ENCODE assay signal across 23 cellular contexts in the genomic region with DNA sequence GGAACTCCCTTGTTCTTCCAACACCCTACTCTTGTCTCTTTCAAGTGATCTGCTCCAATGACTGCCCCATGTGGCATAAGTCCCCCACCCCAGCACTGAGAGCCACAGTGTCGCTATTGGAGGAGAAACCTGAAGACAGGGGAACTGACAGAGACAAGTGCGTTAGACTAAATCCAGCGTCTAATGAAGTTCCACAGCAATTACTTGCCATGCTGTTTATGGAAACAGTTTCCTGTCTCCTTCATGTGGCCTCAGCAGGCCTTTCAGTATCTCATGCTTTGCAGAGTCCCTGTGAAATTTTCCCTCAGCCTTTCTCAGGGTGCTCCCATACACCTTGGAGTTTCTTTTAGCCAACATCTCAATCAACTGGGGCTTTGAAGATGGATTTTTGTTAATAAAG.
A peak's percentile ranks its signal among the peaks of the same experiment; 100 is the strongest.
DNase-seq lines count a peak whose midpoint lies in the region; ATAC-seq and TF ChIP-seq lines count a peak whose summit lies in the region.
"Had no signal": no experiment of that assay in that cellular context is flagged by ENCODE, and none has a peak within 500 bp of the region (broad histone marks: within the 10 kb centered on the region; RNA-seq: fewer than 3 reads in every experiment).

No MANE protein-coding gene starts in this region.

- H3K4me2 ChIP-seq in IMR-90 (ENCODE audit: low read depth, low read length): no peak overlapping the region
- H3K4me2 ChIP-seq: BLaER1 had no signal

- H3K18ac ChIP-seq in IMR-90 (ENCODE audit: low read depth, low read length): no peak overlapping the region

- CTCF ChIA-PET in activated naive CD4-positive, alpha-beta T cell treated with anti-CD3 and anti-CD28 coated beads for 36 hours (lab: Charles Lee): interaction anchor here (0.9 to 1.3 kb wide), 2 partner anchors 21 to 25 kb away, joined by 3 read pairs; no protein-coding TSS in a partner anchor
- CTCF ChIA-PET in IMR-90 (lab: Yijun Ruan, JAX): no interaction called here

- H4K91ac ChIP-seq in IMR-90 (ENCODE audit: insufficient read depth, low read depth, low read length): no peak overlapping the region

- no peak overlapping the region for H2BK5ac ChIP-seq in IMR-90 (ENCODE audit: low read depth, low read length, poor library complexity, severe bottlenecking)

- H3K9me1 ChIP-seq in IMR-90 (ENCODE audit: insufficient read depth, low read length): peaks cover 6% of the 10 kb centered on the region; the same call in 1 of the 2 replicates

- dilution Hi-C loops in IMR-90 (cut with HindIII; ENCODE audit: low sequenced_read_pairs, unreplicated experiment): no loop called here

- H3K4me1 Mint-ChIP-seq in activated naive CD4-positive, alpha-beta T cell treated with anti-CD3 and anti-CD28 coated beads for 36 hours (ENCODE audit: low read depth): peaks cover 72% of the 10 kb centered on the region
- H3K4me1 Mint-ChIP-seq in activated naive CD8-positive, alpha-beta T cell treated with anti-CD3 and anti-CD28 coated beads for 36 hours: peaks cover 73% of the 10 kb centered on the region
- peaks cover 24 to 56% of the 10 kb centered on the region in 2 donors for H3K4me1 Mint-ChIP-seq in stimulated activated naive B cell treated with anti-CD40 and anti-IgM and Interleukin-4, amounts not matched to agents 10 μg/mL and 1 μg/mL and 100 μg/mL, for 72 hours
- peaks cover 44 to 67% of the 10 kb centered on the region in 2 donors for H3K4me1 Mint-ChIP-seq in effector memory CD8-positive, alpha-beta T cell (ENCODE audit: low read depth in 2 of 2)

- ATAC-seq in IMR-90 (ENCODE audit: low read depth) (no peak), GM18861 (IDR thresholded peaks at IDR 0.05; ENCODE audit: unreplicated experiment) (no peak)
- no peak for ATAC-seq in stimulated activated naive B cell treated with anti-CD40 and anti-IgM and Interleukin-4, amounts not matched to agents 10 μg/mL and 1 μg/mL and 100 μg/mL, for 72 hours (replicated peaks)
- ATAC-seq in effector memory CD8-positive, alpha-beta T cell (replicated peaks): no peak
- ATAC-seq: upper lobe of right lung had no signal

- H3K23ac ChIP-seq in IMR-90 (ENCODE audit: low read depth, low read length): no peak overlapping the region

- no peak overlapping the region for H3K56ac ChIP-seq in IMR-90 (ENCODE audit: extremely low read depth, insufficient read depth, low read length)

- H3K4me1 ChIP-seq in IMR-90 (ENCODE audit: control insufficient read depth, insufficient read depth, low read length): peaks cover 6% of the 10 kb centered on the region
- H3K4me1 ChIP-seq: BLaER1, HAP-1, upper lobe of right lung had no signal

- no peaks in the 10 kb centered on the region for H4K20me1 ChIP-seq in IMR-90 (ENCODE audit: insufficient read depth, low read length)
- H4K20me1 ChIP-seq: BLaER1 had no signal

- H2BK120ac ChIP-seq in IMR-90 (ENCODE audit: low read depth, low read length): no peak overlapping the region

- no peak overlapping the region for H3K9ac ChIP-seq in IMR-90 (ENCODE audit: low read depth, low read length)
- H3K9ac ChIP-seq: BLaER1 had no signal

- BruUV-seq in IMR-90 (replicated peaks; lab: Mats Ljungman, UMichigan): no TSS peak

- no peak overlapping the region for H2BK20ac ChIP-seq in IMR-90 (ENCODE audit: low read depth, low read length)

- H3K4me3 Mint-ChIP-seq in activated naive CD4-positive, alpha-beta T cell treated with anti-CD3 and anti-CD28 coated beads for 36 hours: no peak overlapping the region
- no peak overlapping the region for H3K4me3 Mint-ChIP-seq in activated naive CD8-positive, alpha-beta T cell treated with anti-CD3 and anti-CD28 coated beads for 36 hours
- no peak overlapping the region for H3K4me3 Mint-ChIP-seq in stimulated activated naive B cell treated with anti-CD40 and anti-IgM and Interleukin-4, amounts not matched to agents 10 μg/mL and 1 μg/mL and 100 μg/mL, for 72 hours
- H3K4me3 Mint-ChIP-seq in effector memory CD8-positive, alpha-beta T cell: no peak overlapping the region
- H3K4me3 Mint-ChIP-seq: activated B cell treated with CpG ODN at 0.5 μM for 24 hours, mesothelial cell of epicardium had no signal

- intact Hi-C loops in activated naive CD4-positive, alpha-beta T cell treated with anti-CD3 and anti-CD28 coated beads for 36 hours (cut with micrococcal nuclease): no loop called here
- intact Hi-C loops in IMR-90 (cut with micrococcal nuclease): no loop called here

- TF ChIP-seq CTCF in IMR-90 (conservative IDR thresholded peaks at IDR 0.05; ENCODE audit: low read depth, low read length): no peak

- POLR2A ChIA-PET in IMR-90 (lab: Charles Lee; ENCODE audit: unreplicated experiment): no interaction called here

- H3K36me3 Mint-ChIP-seq in activated naive CD4-positive, alpha-beta T cell treated with anti-CD3 and anti-CD28 coated beads for 36 hours (ENCODE audit: low read depth): peaks cover 15% of the 10 kb centered on the region
- H3K36me3 Mint-ChIP-seq in activated naive CD8-positive, alpha-beta T cell treated with anti-CD3 and anti-CD28 coated beads for 36 hours: peaks cover 40% of the 10 kb centered on the region
- H3K36me3 Mint-ChIP-seq in stimulated activated naive B cell treated with anti-CD40 and anti-IgM and Interleukin-4, amounts not matched to agents 10 μg/mL and 1 μg/mL and 100 μg/mL, for 72 hours: peaks cover 8 to 12% of the 10 kb centered on the region in 2 donors
- peaks cover 9% of the 10 kb centered on the region for H3K36me3 Mint-ChIP-seq in effector memory CD8-positive, alpha-beta T cell (ENCODE audit: insufficient read depth)
- H3K36me3 Mint-ChIP-seq: mesothelial cell of epicardium had no signal

- H3K9me3 ChIP-seq in IMR-90 (ENCODE audit: control insufficient read depth, insufficient read depth, low read length): peaks cover 2% of the 10 kb centered on the region
- H3K9me3 ChIP-seq: HAP-1, upper lobe of right lung had no signal

- no peak for TF ChIP-seq POLR2A in IMR-90 (IDR thresholded peaks at IDR 0.05; ENCODE audit: low read depth, low read length)

- H2AK5ac ChIP-seq in IMR-90 (ENCODE audit: low read depth, low read length): no peak overlapping the region

- in situ Hi-C loops in IMR-90 (cut with MboI; ENCODE audit: low sequenced_read_pairs): no loop called here

- H4K8ac ChIP-seq in IMR-90 (ENCODE audit: low read depth in 2 of 2, low read length in 2 of 2): no peak overlapping the region

- no peaks in the 10 kb centered on the region for H3K36me3 ChIP-seq in IMR-90 (ENCODE audit: control insufficient read depth, insufficient read depth, low read length)
- H3K36me3 ChIP-seq: brain microvascular endothelial cell, HAP-1, upper lobe of right lung had no signal

- no peak for TF ChIP-seq RAD21 in IMR-90 (IDR thresholded peaks at IDR 0.05; ENCODE audit: low read length)

- H3K27me3 Mint-ChIP-seq in activated naive CD4-positive, alpha-beta T cell treated with anti-CD3 and anti-CD28 coated beads for 36 hours (ENCODE audit: low read depth): no peaks in the 10 kb centered on the region
- H3K27me3 Mint-ChIP-seq in activated naive CD8-positive, alpha-beta T cell treated with anti-CD3 and anti-CD28 coated beads for 36 hours: no peaks in the 10 kb centered on the region
- no peaks in the 10 kb centered on the region for H3K27me3 Mint-ChIP-seq in stimulated activated naive B cell treated with anti-CD40 and anti-IgM and Interleukin-4, amounts not matched to agents 10 μg/mL and 1 μg/mL and 100 μg/mL, for 72 hours
- no peaks in the 10 kb centered on the region for H3K27me3 Mint-ChIP-seq in effector memory CD8-positive, alpha-beta T cell
- H3K27me3 Mint-ChIP-seq: activated B cell treated with CpG ODN at 0.5 μM for 24 hours, naive B cell had no signal

- H2AK9ac ChIP-seq in IMR-90 (replicated peaks; ENCODE audit: low read depth, low read length, poor library complexity): no peak overlapping the region

- H3K4me3 ChIP-seq in IMR-90 (ENCODE audit: insufficient read depth, low read depth, low read length): no peak overlapping the region
- H3K4me3 ChIP-seq: BLaER1, HAP-1, skin epidermis, upper lobe of right lung had no signal

- H3K27ac ChIP-seq in IMR-90 (ENCODE audit: insufficient read depth, low read length): no peak overlapping the region
- H3K27ac ChIP-seq: BLaER1, brain microvascular endothelial cell, epithelial cell of prostate, upper lobe of right lung had no signal

- no peak overlapping the region for H3K4ac ChIP-seq in IMR-90 (ENCODE audit: low read depth, low read length)

- no peak overlapping the region for H4K5ac ChIP-seq in IMR-90 (ENCODE audit: low read depth, low read length)

- H3K79me1 ChIP-seq in IMR-90 (ENCODE audit: low read depth in 1 of 2, low read length in 2 of 2): no peaks in the 10 kb centered on the region

- H3K9me3 Mint-ChIP-seq in activated naive CD4-positive, alpha-beta T cell treated with anti-CD3 and anti-CD28 coated beads for 36 hours: peaks cover 15% of the 10 kb centered on the region
- H3K9me3 Mint-ChIP-seq in activated naive CD8-positive, alpha-beta T cell treated with anti-CD3 and anti-CD28 coated beads for 36 hours: peaks cover 24% of the 10 kb centered on the region
- peaks cover 7 to 11% of the 10 kb centered on the region in 2 donors for H3K9me3 Mint-ChIP-seq in stimulated activated naive B cell treated with anti-CD40 and anti-IgM and Interleukin-4, amounts not matched to agents 10 μg/mL and 1 μg/mL and 100 μg/mL, for 72 hours
- H3K9me3 Mint-ChIP-seq in effector memory CD8-positive, alpha-beta T cell: peaks cover 0 to 1% of the 10 kb centered on the region in 2 donors

- peaks cover 2% of the 10 kb centered on the region; the same call in 1 of the 2 replicates for H3K27me3 ChIP-seq in IMR-90 (ENCODE audit: control insufficient read depth, insufficient read depth, low read length)
- H3K27me3 ChIP-seq: BLaER1, brain microvascular endothelial cell, upper lobe of right lung had no signal

- WGBS in IMR-90 (ENCODE audit: extremely low coverage in 2 of 2, insufficient read length in 1 of 2), 2 experiments: 38% methylated on average over 2 of the region's 3 CpGs; no CpG with 5 or more reads in 1 of the 2 experiments

- no peak for DNase-seq in activated naive CD4-positive, alpha-beta T cell treated with anti-CD3 and anti-CD28 coated beads for 36 hours
- no peak for DNase-seq in activated naive CD4-positive, alpha-beta T cell treated with Interleukin-2 at 50 U/mL for 16 hours
- peak; percentile 8 for DNase-seq in IMR-90
- no peak for DNase-seq in activated naive CD8-positive, alpha-beta T cell treated with anti-CD3 and anti-CD28 coated beads for 36 hours
- DNase-seq in stimulated activated naive B cell treated with anti-CD40 and anti-IgM and Interleukin-4, amounts not matched to agents 10 μg/mL and 1 μg/mL and 100 μg/mL, for 72 hours: no peak
- DNase-seq in effector memory CD8-positive, alpha-beta T cell: no peak
- DNase-seq: activated B cell treated with CpG ODN at 0.5 μM for 24 hours; brain microvascular endothelial cell; naive B cell; NCI-H1092 treated with DMSO at 0.1 percent for 48 hours; NCI-H187; NCI-H526; NK-92 treated with Interleukin-12 subunit alpha and Interleukin-12 subunit beta, amount 100 ng/mL, for 24 hours; Right ventricle myocardium superior; stimulated activated CD4-positive, alpha-beta T cell treated with anti-CD3 and anti-CD28 coated beads, Interleukin-1b, Interleukin-23, amount 100 ng/mL, for 48 hours; substantia nigra; upper lobe of right lung had no signal

- no peak overlapping the region for H3K14ac ChIP-seq in IMR-90 (replicated peaks; ENCODE audit: low read depth, low read length)

- H2BK15ac ChIP-seq in IMR-90 (ENCODE audit: low read depth, low read length): no peak overlapping the region

- no peak overlapping the region for H2AFZ ChIP-seq in IMR-90 (replicated peaks; ENCODE audit: low read length, poor library complexity)

- peak overlapping the region; percentile 91 for H3K27ac Mint-ChIP-seq in activated naive CD4-positive, alpha-beta T cell treated with anti-CD3 and anti-CD28 coated beads for 36 hours
- H3K27ac Mint-ChIP-seq in activated naive CD8-positive, alpha-beta T cell treated with anti-CD3 and anti-CD28 coated beads for 36 hours: peak overlapping the region; percentile 93
- peak overlapping the region; percentile 52 for H3K27ac Mint-ChIP-seq in stimulated activated naive B cell treated with anti-CD40 and anti-IgM and Interleukin-4, amounts not matched to agents 10 μg/mL and 1 μg/mL and 100 μg/mL, for 72 hours
- peak overlapping the region in 1 of 2 donors; percentile 83 for H3K27ac Mint-ChIP-seq in effector memory CD8-positive, alpha-beta T cell
- H3K27ac Mint-ChIP-seq: activated B cell treated with CpG ODN at 0.5 μM for 24 hours, mesothelial cell of epicardium had no signal
